Comparison of ENCODE assay signal across 8 cellular contexts in the genomic region with DNA sequence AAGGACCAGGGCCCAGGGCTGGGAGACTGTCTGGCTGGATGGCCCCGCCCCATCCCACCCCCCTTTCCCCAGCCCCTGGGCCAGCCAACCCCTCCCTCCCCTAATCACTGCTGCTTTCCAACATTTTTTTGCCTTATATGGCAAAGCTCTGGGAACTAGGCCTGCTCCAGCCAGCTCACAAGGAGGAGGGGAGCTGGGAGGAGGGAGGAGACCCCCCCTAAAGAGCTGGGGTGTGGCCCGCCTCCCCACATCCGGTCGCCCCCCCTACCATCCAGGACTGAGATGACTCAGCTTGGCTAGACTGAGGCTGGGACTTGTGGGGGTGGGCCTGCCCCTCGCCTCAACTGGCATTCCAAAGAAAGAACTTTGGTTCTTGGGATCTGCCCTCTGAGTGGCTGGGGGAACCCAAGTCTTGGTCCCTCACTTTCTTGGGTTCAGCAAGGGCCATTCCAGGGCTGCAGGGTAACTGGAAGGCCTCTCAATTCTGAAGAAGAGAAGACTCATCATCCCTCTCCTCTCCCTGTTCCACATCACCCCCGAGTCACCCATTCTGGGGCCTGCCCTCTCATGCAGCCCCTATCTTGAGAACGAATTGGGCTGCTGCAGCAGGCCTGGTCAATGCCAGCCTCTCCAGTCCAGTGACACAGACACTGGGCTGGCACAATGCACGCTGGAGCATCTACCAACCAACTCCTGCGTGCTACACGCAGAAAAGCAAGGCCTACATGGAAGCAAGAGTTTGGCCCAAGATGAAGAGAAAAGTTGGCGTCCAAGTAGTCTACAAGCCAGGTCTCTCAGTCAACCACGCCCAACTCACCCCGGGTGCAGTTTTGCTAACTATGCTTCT. TPM values are rescaled to one million over a fixed set of nuclear protein-coding genes. Genes with fewer than 3 reads are reported as not detected.
DNase-seq lines count a peak whose midpoint lies in the region; ATAC-seq and TF ChIP-seq lines count a peak whose summit lies in the region.

No MANE protein-coding gene starts in this region.

- peak overlapping the region; percentile 98 for H3K4me3 Mint-ChIP-seq in neural crest cell

- peaks cover 4% of the 10 kb centered on the region for H3K36me3 Mint-ChIP-seq in neural crest cell (ENCODE audit: low read depth)

- H3K27ac ChIP-seq in substantia nigra (ENCODE audit: low read depth, low read length, poor library complexity, severe bottlenecking) = peak overlapping the region; percentile 60

- DNase-seq in AG10803 (ENCODE audit: low read depth) (peak; percentile 97), H7 (peak; percentile 92), OCI-M1 (lab: John Stamatoyannopoulos, UW) (peak; percentile 80), fibroblast of the aortic adventitia (ENCODE audit: low read depth) (peak; percentile 96), neural crest cell (ENCODE audit: low read depth, low spot score) (peak; percentile 44), substantia nigra (lab: John Stamatoyannopoulos, UW) (peak in 23 of 49 donors; percentile 7 to 61 (median 35))
- DNase-seq in activated effector memory CD4-positive, alpha-beta T cell treated with anti-CD3 and anti-CD28 coated beads, Interleukin-2, amount 50 U/mL, for 16 hours = peak; percentile 89

- H3K27me3 ChIP-seq in H7 (ENCODE audit: control insufficient read depth, insufficient read depth, low read length) = peaks cover 6% of the 10 kb centered on the region; the same call in 1 of the 2 replicates

- peaks cover 23% of the 10 kb centered on the region for H3K36me3 ChIP-seq in H7 (replicated peaks; ENCODE audit: control insufficient read depth, insufficient read depth, low read length)

- H3K9me3 Mint-ChIP-seq in neural crest cell = no peaks in the 10 kb centered on the region

- H3K4me1 Mint-ChIP-seq in neural crest cell = peaks cover 6% of the 10 kb centered on the region

- no peak for TF ChIP-seq CTCF in AG10803 (conservative IDR thresholded peaks at IDR 0.05; ENCODE audit: low read length)
- TF ChIP-seq CTCF in fibroblast of the aortic adventitia (IDR thresholded peaks at IDR 0.05; ENCODE audit: insufficient read depth, low read length) = no peak
- TF ChIP-seq CTCF in neural crest cell (conservative IDR thresholded peaks at IDR 0.05) = no peak

- ATAC-seq in GM18858 (IDR thresholded peaks at IDR 0.05; ENCODE audit: unreplicated experiment) = no peak

- peak overlapping the region; percentile 86 for H3K4me3 ChIP-seq in AG10803 (ENCODE audit: low read length)
- peak overlapping the region; percentile 94 for H3K4me3 ChIP-seq in H7 (ENCODE audit: insufficient read depth, low read depth, low read length)
- peak overlapping the region; percentile 92 for H3K4me3 ChIP-seq in fibroblast of the aortic adventitia (ENCODE audit: low read depth, low read length)

- H3K27me3 Mint-ChIP-seq in neural crest cell (ENCODE audit: low read depth) = peaks cover 8% of the 10 kb centered on the region

- peak overlapping the region; percentile 98 for H3K27ac Mint-ChIP-seq in neural crest cell (ENCODE audit: unreplicated experiment)

RNA-seq across cellular contexts. Expression of a gene that starts 4.8 kb away (rescaled TPM):
- 799 and 827 TPM in 2 replicates for total RNA-seq in H7 (2014; rRNA removed; shearing (Covaris generic))
- total RNA-seq in fibroblast of the aortic adventitia (ENCODE audit: low replicate concordance) = 549 and 1,365 TPM in 2 replicates
- total RNA-seq in neural crest cell = 786 and 809 TPM in 2 replicates

RNA-seq across cellular contexts. Expression of a gene that starts 9.4 kb away (rescaled TPM):
- 56.2 and 57.1 TPM in 2 replicates for total RNA-seq in H7 (2014; rRNA removed; shearing (Covaris generic))
- 9.6 and 29.9 TPM in 2 replicates for total RNA-seq in fibroblast of the aortic adventitia (ENCODE audit: low replicate concordance)
- 54.3 and 56.8 TPM in 2 replicates for total RNA-seq in neural crest cell

RNA-seq across cellular contexts. Expression of a gene that starts 28.5 kb away (rescaled TPM):
- total RNA-seq in H7 (2014; rRNA removed; shearing (Covaris generic)) = 4,112 and 4,296 TPM in 2 replicates
- total RNA-seq in fibroblast of the aortic adventitia (ENCODE audit: low replicate concordance) = 1,297 and 3,230 TPM in 2 replicates
- 2,853 and 2,857 TPM in 2 replicates for total RNA-seq in neural crest cell

RNA-seq across cellular contexts. Expression of a gene that starts 39.4 kb away (rescaled TPM):
- total RNA-seq in H7 (2014; rRNA removed; shearing (Covaris generic)) = 24.8 and 26.6 TPM in 2 replicates
- total RNA-seq in fibroblast of the aortic adventitia (ENCODE audit: low replicate concordance) (15.8 and 31.0 TPM in 2 replicates), neural crest cell (9.3 and 11.5 TPM in 2 replicates)

RNA-seq across cellular contexts. Expression of a gene that starts 41.7 kb away (rescaled TPM):
- 38.6 and 71.3 TPM in 2 replicates for total RNA-seq in H7 (2014; rRNA removed; shearing (Covaris generic))
- total RNA-seq in fibroblast of the aortic adventitia (ENCODE audit: low replicate concordance) (18.0 and 30.9 TPM in 2 replicates), neural crest cell (45.7 and 47.1 TPM in 2 replicates)
